In the genomic region with DNA sequence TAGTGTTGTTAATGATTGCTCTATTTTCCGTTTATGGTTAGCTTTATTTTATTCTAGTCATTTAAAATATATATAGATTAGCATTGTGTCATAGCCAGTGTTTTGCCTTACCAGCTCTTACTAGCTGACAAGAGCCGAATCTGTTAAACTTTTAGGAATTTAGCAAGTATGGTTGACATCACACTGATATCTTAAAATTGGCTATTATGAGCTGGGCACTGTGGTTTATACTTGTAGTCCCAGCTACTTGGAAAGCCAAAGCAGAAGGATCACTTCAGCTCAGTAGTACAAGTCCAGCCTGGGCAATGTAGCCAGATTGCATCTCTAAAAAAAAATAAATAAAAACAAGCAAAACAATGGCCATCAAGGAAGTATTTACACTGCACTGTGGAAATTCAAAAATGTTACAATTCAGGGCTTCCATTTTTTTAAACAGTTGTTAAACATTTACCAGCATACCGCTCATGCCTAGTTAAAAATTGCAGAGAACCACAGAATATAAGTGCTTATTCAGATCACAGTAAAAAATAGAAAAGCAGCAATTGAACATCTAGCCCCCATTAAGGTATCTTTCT, we compare ENCODE assay signal across 18 cellular contexts.
"Had no signal": no experiment of that assay in that cellular context is flagged by ENCODE, and none has a peak within 500 bp of the region (broad histone marks: within the 10 kb centered on the region; RNA-seq: fewer than 3 reads in every experiment).

No MANE protein-coding gene starts in this region.

- H3K27me3 Mint-ChIP-seq: activated T-helper 17 cell treated with anti-CD3 and anti-CD28 coated beads, Interleukin-2, amount 50 U/mL, for 72 hours had no signal

- H3K27ac ChIP-seq: epithelial cell of prostate, heart right ventricle, left ventricle myocardium inferior had no signal

- H3K27ac Mint-ChIP-seq: activated T-helper 17 cell treated with anti-CD3 and anti-CD28 coated beads, Interleukin-2, amount 50 U/mL, for 72 hours; natural killer cell had no signal

- H3K4me3 ChIP-seq: heart right ventricle, left ventricle myocardium inferior had no signal

- DNase-seq: activated CD4-positive, alpha-beta T cell treated with anti-CD3 and anti-CD28 coated beads, Interleukin-2, amount 50 U/mL, for 48 hours; activated naive CD4-positive, alpha-beta T cell treated with Interleukin-2 at 50 U/mL for 16 hours; anterior cingulate cortex; dermis blood vessel endothelial cell; heart right ventricle; left ventricle myocardium inferior; mesendoderm; natural killer cell; right cardiac atrium; small intestine; stimulated activated CD4-positive, alpha-beta T cell treated with anti-CD3 and anti-CD28 coated beads, Interleukin-4, amount 100 ng/mL, for 4 hours; stimulated activated CD8-positive, alpha-beta memory T cell treated with anti-CD3 and anti-CD28 coated beads, Interleukin-4, amount 100 ng/mL, for 48 hours; stimulated activated naive CD4-positive, alpha-beta T cell treated with Interleukin-2 at 50 U/mL for 16 hours; substantia nigra had no signal

- H3K4me3 Mint-ChIP-seq: activated T-helper 17 cell treated with anti-CD3 and anti-CD28 coated beads, Interleukin-2, amount 50 U/mL, for 72 hours; natural killer cell had no signal

- FAIRE-seq: frontal cortex, small intestine had no signal

- H3K4me1 ChIP-seq: left ventricle myocardium inferior had no signal

- ATAC-seq: activated CD4-positive, CD25-positive, alpha-beta regulatory T cell treated with anti-CD3 and anti-CD28 coated beads, Interleukin-2, amount 50 U/mL, for 24 hours; activated T-helper 17 cell treated with anti-CD3 and anti-CD28 coated beads, Interleukin-2, amount 50 U/mL, for 72 hours; heart right ventricle; natural killer cell; right cardiac atrium had no signal

- H3K9me3 ChIP-seq: left ventricle myocardium inferior had no signal

- H3K9me3 Mint-ChIP-seq: activated T-helper 17 cell treated with anti-CD3 and anti-CD28 coated beads, Interleukin-2, amount 50 U/mL, for 72 hours; natural killer cell had no signal

- H3K27me3 ChIP-seq: heart right ventricle had no signal
